Comparison of ENCODE assay signal across 8 cellular contexts in genomic region chr5:88140863-88141694, GRCh38.
DNase-seq lines count a peak whose midpoint lies in the region; ATAC-seq, FAIRE-seq and TF ChIP-seq lines count a peak whose summit lies in the region.

No MANE protein-coding gene starts in this region.

- peaks cover 9% of the 10 kb centered on the region for H3K27me3 Mint-ChIP-seq in progenitor cell of endocrine pancreas

- no peak overlapping the region for H3K4me3 Mint-ChIP-seq in progenitor cell of endocrine pancreas (ENCODE audit: low read depth)

- intact Hi-C loops in left ventricle myocardium superior (cut with micrococcal nuclease) (no loop called here), upper lobe of right lung (cut with DNase I) (no loop called here)

- DNase-seq in GM12892 (ENCODE audit: insufficient read length) (peak; percentile 52), NCI-H1436 treated with DMSO at 0.1 percent for 48 hours (lab: John Stamatoyannopoulos, UW) (peak; percentile 93), T follicular helper cell (ENCODE audit: low read depth) (peak; percentile 44), amygdala (lab: John Stamatoyannopoulos, UW) (peak; percentile 88 to 100 (median 99)), left ventricle myocardium superior (peak; percentile 95), progenitor cell of endocrine pancreas (ENCODE audit: low spot score, unreplicated experiment) (peak; percentile 95), upper lobe of right lung (peak; percentile 97)

- FAIRE-seq in GM12892 (lab: Jason Lieb, UNC) = peak; percentile 82

- H3K4me3 ChIP-seq in upper lobe of right lung = peak overlapping the region; percentile 49

- H3K27me3 ChIP-seq in upper lobe of right lung = peaks cover 28% of the 10 kb centered on the region

- no peaks in the 10 kb centered on the region for H3K36me3 ChIP-seq in upper lobe of right lung

- peak; percentile 89 for ATAC-seq in HG02884 (IDR thresholded peaks at IDR 0.05; ENCODE audit: unreplicated experiment)
- ATAC-seq in left ventricle myocardium superior = peak; percentile 99
- peak; percentile 96 for ATAC-seq in upper lobe of right lung

- TF ChIP-seq POLR2A in GM12892 (IDR thresholded peaks at IDR 0.05; ENCODE audit: low read depth, low read length) = no peak

- H3K9me3 Mint-ChIP-seq in progenitor cell of endocrine pancreas (ENCODE audit: low read depth) = no peaks in the 10 kb centered on the region

- H3K27ac ChIP-seq in upper lobe of right lung = peak overlapping the region; percentile 38

- no peaks in the 10 kb centered on the region for H3K36me3 Mint-ChIP-seq in progenitor cell of endocrine pancreas (ENCODE audit: insufficient read depth)

- TF ChIP-seq CTCF in progenitor cell of endocrine pancreas (IDR thresholded peaks at IDR 0.05; ENCODE audit: unreplicated experiment) = peak; percentile 83
- peak; percentile 63 for TF ChIP-seq CTCF in upper lobe of right lung (IDR thresholded peaks at IDR 0.05)

- no peak overlapping the region for H3K27ac Mint-ChIP-seq in progenitor cell of endocrine pancreas

- no peaks in the 10 kb centered on the region for H3K9me3 ChIP-seq in upper lobe of right lung

- peaks cover 22% of the 10 kb centered on the region for H3K4me1 ChIP-seq in upper lobe of right lung

- peaks cover 10% of the 10 kb centered on the region for H3K4me1 Mint-ChIP-seq in progenitor cell of endocrine pancreas (ENCODE audit: low read depth)

Comparison
In these comparisons a context has a peak if more than half of its experiments do, and no peak if none do; other contexts are left out.
1. Peak in every context shown above with its lines: DNase-seq, ATAC-seq, H3K4me3 ChIP-seq and H3K27ac ChIP-seq.
2. DNase-seq: peak in every context shown above with its lines; median percentile 99 in amygdala; 97 in upper lobe of right lung; 95 in left ventricle myocardium superior; 95 in progenitor cell of endocrine pancreas; 93 in NCI-H1436 treated with DMSO at 0.1 percent for 48 hours; 52 in GM12892; 44 in T follicular helper cell.